Comparison of ENCODE assay signal across 7 cellular contexts in genomic region chr19:41863209-41863931, GRCh38. TPM values are rescaled to one million over a fixed set of nuclear protein-coding genes. Genes with fewer than 3 reads are reported as not detected.
DNase-seq lines count a peak whose midpoint lies in the region; ATAC-seq and TF ChIP-seq lines count a peak whose summit lies in the region.
"Had no signal": no experiment of that assay in that cellular context is flagged by ENCODE, and none has a peak within 500 bp of the region (broad histone marks: within the 10 kb centered on the region; RNA-seq: fewer than 3 reads in every experiment).

No MANE protein-coding gene starts in this region.

- H3K27ac Mint-ChIP-seq in HFFc6 (peak overlapping the region; percentile 74), T-cell (peak overlapping the region; percentile 82 to 89)

- H3K27me3 Mint-ChIP-seq in HFFc6 (ENCODE audit: insufficient read depth) (peaks cover 20% of the 10 kb centered on the region), T-cell (no peaks in the 10 kb centered on the region)

- TF ChIP-seq CTCF in HFFc6 (IDR thresholded peaks at IDR 0.05), result no peak
- no peak for TF ChIP-seq CTCF in prostate gland (IDR thresholded peaks at IDR 0.05)

- H3K4me1 ChIP-seq in mesodermal cell (ENCODE audit: control insufficient read depth, insufficient read depth, low read length, poor library complexity, severe bottlenecking), result peaks cover 41% of the 10 kb centered on the region
- H3K4me1 ChIP-seq in prostate gland (replicated peaks), result peaks cover 13% of the 10 kb centered on the region

- 96 to 100% methylated on average over 6 to 11 of the region's 11 CpGs for WGBS in mesodermal cell (ENCODE audit: insufficient coverage in 2 of 2), 2 experiments
- WGBS in prostate gland, result 79% methylated on average over 11 of the region's 11 CpGs

- H3K9me3 ChIP-seq in mesodermal cell (ENCODE audit: control insufficient read depth, low read length) (no peaks in the 10 kb centered on the region), prostate gland (no peaks in the 10 kb centered on the region)
- H3K9me3 ChIP-seq: uterus had no signal

- H3K36me3 Mint-ChIP-seq in HFFc6 (ENCODE audit: low read depth), result peaks cover 55% of the 10 kb centered on the region
- peaks cover 46% of the 10 kb centered on the region for H3K36me3 Mint-ChIP-seq in T-cell

- H3K27me3 ChIP-seq in prostate gland (replicated peaks; ENCODE audit: insufficient read depth), result no peaks in the 10 kb centered on the region
- H3K27me3 ChIP-seq: uterus had no signal

- H3K4me3 Mint-ChIP-seq in HFFc6 (peak overlapping the region; percentile 99), T-cell (peak overlapping the region in 2 of 3 donors; percentile 21 to 80)

- H3K9me3 Mint-ChIP-seq in HFFc6 (no peaks in the 10 kb centered on the region), T-cell (no peaks in the 10 kb centered on the region)

- H3K4me1 Mint-ChIP-seq in HFFc6 (ENCODE audit: low read depth), result peaks cover 53% of the 10 kb centered on the region
- H3K4me1 Mint-ChIP-seq in T-cell, result peaks cover 60 to 69% (median 65%) of the 10 kb centered on the region in 3 donors

- DNase-seq in HFFc6 (no peak), T-cell (no peak), globus pallidus (ENCODE audit: low spot score) (no peak), prostate gland (ENCODE audit: low spot score) (no peak), SK-N-DZ (ENCODE audit: low spot score) (no peak)
- DNase-seq: uterus had no signal

- intact Hi-C loops in prostate gland (cut with DNase I), result loop anchor here (5.0 kb wide), 1 partner anchor 94 kb away; the partner anchor contains the start of gene RABAC1

- ATAC-seq in T-cell (replicated peaks in 1 of 4), result no peak

- H3K27ac ChIP-seq in mesodermal cell (ENCODE audit: low read depth, low read length, severe bottlenecking) (no peak overlapping the region), prostate gland (no peak overlapping the region)
- H3K27ac ChIP-seq: uterus had no signal

- no peak for TF ChIP-seq POLR2A in prostate gland (IDR thresholded peaks at IDR 0.05)

- H3K36me3 ChIP-seq in mesodermal cell (ENCODE audit: control insufficient read depth, insufficient read depth, low read length) (peaks cover 76% of the 10 kb centered on the region), prostate gland (peaks cover 2 to 13% of the 10 kb centered on the region in 2 donors)
- H3K36me3 ChIP-seq: uterus had no signal

- H3K4me3 ChIP-seq in mesodermal cell (ENCODE audit: extremely low read depth, insufficient read depth, low read length, poor library complexity, severe bottlenecking) (peak overlapping the region; percentile 5), prostate gland (no peak overlapping the region)
- H3K4me3 ChIP-seq: uterus had no signal

- CTCF ChIA-PET in T-cell (lab: Charles Lee), result interaction anchor here in 1 of 2 donors (0.6 kb wide), 1 partner anchor 324 kb away, joined by 3 read pairs; no protein-coding TSS in a partner anchor

- POLR2A ChIA-PET in T-cell (lab: Charles Lee), result interaction anchor here in 1 of 2 donors (1.0 kb wide), 1 partner anchor 12 kb away, joined by 9 read pairs; no protein-coding TSS in a partner anchor

RNA-seq across cellular contexts. Expression of gene RPS19, which starts 3.3 kb away (rescaled TPM):
- total RNA-seq in HFFc6 (2021; fragmentation: NEBNext Ultra II Directional; extraction: Animal tissue kit (Norgen Biotek cat#: 25700)), result 1,000 to 10,000 TPM; 2,312 to 2,495 (median 2,438) TPM
- total RNA-seq in T-cell, result 1,000 to 10,000 TPM; 3,043 to 4,286 (median 3,822) TPM
- polyA plus RNA-seq in mesodermal cell (2013, experiment 1 of 2), result 4,713 TPM
- polyA plus RNA-seq in mesodermal cell (2013, experiment 2 of 2), result 4,147 TPM
- 1,000 to 10,000 TPM; 1,179 to 1,248 TPM for total RNA-seq in prostate gland
- 657 and 776 TPM in 2 replicates for polyA plus RNA-seq in SK-N-DZ (2014; cell fraction: cytosol; rRNA removed)
- polyA plus RNA-seq in SK-N-DZ (2014; cell fraction: nucleus; rRNA removed), result 809 and 1,369 TPM in 2 replicates

RNA-seq across cellular contexts. Expression of gene CD79A, which starts 13.7 kb away (rescaled TPM):
- under 1 TPM in 4 of 6 experiments, not detected in 2; 0.23 to 0.62 (median 0.35) TPM for total RNA-seq in HFFc6 (2021; fragmentation: NEBNext Ultra II Directional; extraction: Animal tissue kit (Norgen Biotek cat#: 25700))
- 10 to 100 TPM; 15.9 to 51.1 (median 19.0) TPM for total RNA-seq in T-cell
- 0.22 TPM for polyA plus RNA-seq in mesodermal cell (2013, experiment 1 of 2)
- polyA plus RNA-seq in mesodermal cell (2013, experiment 2 of 2), result 0.35 TPM
- total RNA-seq in prostate gland, result under 1 TPM in 1 of 2 donors, not detected in 1; 0.59 TPM
- polyA plus RNA-seq in SK-N-DZ (2014; cell fraction: cytosol; rRNA removed), result 0.15 TPM in 1 of 2 replicates, not detected in the other
- not detected in 2 replicates for polyA plus RNA-seq in SK-N-DZ (2014; cell fraction: nucleus; rRNA removed)

RNA-seq across cellular contexts. Expression of gene DMRTC2, which starts 18.5 kb away (rescaled TPM):
- total RNA-seq in HFFc6 (2021; fragmentation: NEBNext Ultra II Directional; extraction: Animal tissue kit (Norgen Biotek cat#: 25700)), result not detected
- total RNA-seq in T-cell (not detected), prostate gland (1 to 10 TPM in 1 of 2 donors, not detected in 1; 9.6 TPM)
- polyA plus RNA-seq in mesodermal cell (2013, experiment 1 of 2), result not detected
- not detected for polyA plus RNA-seq in mesodermal cell (2013, experiment 2 of 2)
- not detected in 2 replicates for polyA plus RNA-seq in SK-N-DZ (2014; cell fraction: cytosol; rRNA removed)
- polyA plus RNA-seq in SK-N-DZ (2014; cell fraction: nucleus; rRNA removed), result not detected in 2 replicates

RNA-seq across cellular contexts. Expression of gene LYPD4, which starts 18.9 kb away (rescaled TPM):
- total RNA-seq in HFFc6 (2021; fragmentation: NEBNext Ultra II Directional; extraction: Animal tissue kit (Norgen Biotek cat#: 25700)), result not detected
- total RNA-seq in T-cell, result not detected
- polyA plus RNA-seq in mesodermal cell (2013, experiment 1 of 2), result not detected
- not detected for polyA plus RNA-seq in mesodermal cell (2013, experiment 2 of 2)
- 1 to 10 TPM in 1 of 2 donors, not detected in 1; 6.6 TPM for total RNA-seq in prostate gland
- not detected in 2 replicates for polyA plus RNA-seq in SK-N-DZ (2014; cell fraction: cytosol; rRNA removed)
- polyA plus RNA-seq in SK-N-DZ (2014; cell fraction: nucleus; rRNA removed), result not detected in 2 replicates
- total RNA-seq: uterus had no signal

RNA-seq across cellular contexts. Expression of gene ARHGEF1, which starts 19.6 kb away (rescaled TPM):
- 10 to 100 TPM; 63.8 to 73.3 (median 68.2) TPM for total RNA-seq in HFFc6 (2021; fragmentation: NEBNext Ultra II Directional; extraction: Animal tissue kit (Norgen Biotek cat#: 25700))
- 1,000 to 10,000 TPM; 1,130 to 1,360 (median 1,288) TPM for total RNA-seq in T-cell
- 74.2 TPM for polyA plus RNA-seq in mesodermal cell (2013, experiment 1 of 2)
- polyA plus RNA-seq in mesodermal cell (2013, experiment 2 of 2), result 62.0 TPM
- 10 to 100 TPM; 57.1 to 65.6 TPM for total RNA-seq in prostate gland
- 16.7 and 17.0 TPM in 2 replicates for polyA plus RNA-seq in SK-N-DZ (2014; cell fraction: cytosol; rRNA removed)
- 33.2 and 43.4 TPM in 2 replicates for polyA plus RNA-seq in SK-N-DZ (2014; cell fraction: nucleus; rRNA removed)

Comparison
In these comparisons a context has a peak if more than half of its experiments do, and no peak if none do; other contexts are left out.
1. RNA of gene CD79A, which starts 13.7 kb away (total RNA-seq): 15.9 to 51.1 TPM in T-cell; 0.59 TPM in prostate gland and 0.23 to 0.62 TPM in HFFc6; every median in the first group is over 10 times any median in the second.